ENCODE assay signal across 1 cellular context in genomic region chr12:48716493-48717251, GRCh38.
TF ChIP-seq lines count a peak whose summit lies in the region.

Gene CCNT1 (minus strand): TSS chr12:48716707. CDS start chr12:48716675, 32 bp downstream.

TF ChIP-seq in A549, 52 proteins besides CTCF, POLR2A, EP300 and RAD21 (continued from another document):
- TF ChIP-seq FOXS1 (CRISPR knock-in tag; IDR thresholded peaks at IDR 0.05) (0 out of 2 replicates have a peak, but pooled peaks have one; percentile 22), E2F6 (IDR thresholded peaks at IDR 0.05; ENCODE audit: borderline replicate concordance, low read depth) (peak; percentile 91), RFX5 (IDR thresholded peaks at IDR 0.05) (no peak), HOXB5 (CRISPR knock-in tag; IDR thresholded peaks at IDR 0.05) (peak; percentile 56; the same call in 1 of the 2 replicates), RARB (CRISPR knock-in tag; IDR thresholded peaks at IDR 0.05) (peak; percentile 52; the same call in 1 of the 2 replicates), HEYL (CRISPR knock-in tag; IDR thresholded peaks at IDR 0.05) (peak; percentile 77; the same call in 1 of the 2 replicates), ATOH8 (CRISPR knock-in tag; IDR thresholded peaks at IDR 0.05; ENCODE audit: low read depth) (peak; percentile 74; the same call in 1 of the 2 replicates), USF2 (IDR thresholded peaks at IDR 0.05) (peak; percentile 99), HOXB13 (CRISPR knock-in tag; IDR thresholded peaks at IDR 0.05; ENCODE audit: low read depth) (peak; percentile 17; the same call in 1 of the 2 replicates), ESRRA (IDR thresholded peaks at IDR 0.05; ENCODE audit: borderline replicate concordance, low read length) (no peak)
- TF ChIP-seq, protein P1, sequence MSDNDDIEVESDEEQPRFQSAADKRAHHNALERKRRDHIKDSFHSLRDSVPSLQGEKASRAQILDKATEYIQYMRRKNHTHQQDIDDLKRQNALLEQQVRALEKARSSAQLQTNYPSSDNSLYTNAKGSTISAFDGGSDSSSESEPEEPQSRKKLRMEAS (IDR thresholded peaks at IDR 0.05) = peak; percentile 92
